Comparison of ENCODE assay signal across 1 cellular context in genomic region chr3:62667714-62668113, GRCh38.
TF ChIP-seq lines count a peak whose summit lies in the region.

No MANE protein-coding gene starts in this region.

TF ChIP-seq in HCT116, 20 proteins besides CTCF, POLR2A, EP300 and RAD21 (continued from another document):
- TF ChIP-seq ELF1 (IDR thresholded peaks at IDR 0.05; ENCODE audit: borderline replicate concordance, low read depth) (no peak), EZH2phosphoT487 (IDR thresholded peaks at IDR 0.05; ENCODE audit: borderline replicate concordance) (no peak), EZH2 (IDR thresholded peaks at IDR 0.05) (no peak)
